8 cellular contexts compared by ENCODE assay signal in genomic region chr10:69123306-69123746, GRCh38. TPM values are rescaled to one million over a fixed set of nuclear protein-coding genes. Genes with fewer than 3 reads are reported as not detected.
DNase-seq lines count a peak whose midpoint lies in the region; ATAC-seq and TF ChIP-seq lines count a peak whose summit lies in the region.

No MANE protein-coding gene starts in this region.

- peaks cover 23% of the 10 kb centered on the region for H3K4me1 ChIP-seq in CD8-positive, alpha-beta T cell (ENCODE audit: insufficient read depth, low read length)

- intact Hi-C loops in CD8-positive, alpha-beta T cell (cut with DNase I, micrococcal nuclease) = loop anchor here (1.0 to 10.0 kb wide), 12 partner anchors 19 to 1049 kb away; partner anchors contain the start of genes DDX50 (in 2 of the 2), CCAR1 (in 1 of the 2), HERC4 (in 1 of the 2) and HKDC1 (in 1 of the 2)

- peak overlapping the region; percentile 97 for H3K27ac Mint-ChIP-seq in CD8-positive, alpha-beta T cell

- H3K4me1 Mint-ChIP-seq in CD8-positive, alpha-beta T cell (ENCODE audit: low read depth) = peaks cover 27% of the 10 kb centered on the region

- DNase-seq in CD8-positive, alpha-beta T cell = no peak
- DNase-seq in NCI-H82 treated with DMSO at 0.1 percent for 48 hours (lab: John Stamatoyannopoulos, UW; ENCODE audit: unreplicated experiment) (peak; percentile 56), T47D (ENCODE audit: low read depth in 1 of 2, low spot score in 1 of 2) (peak; percentile 59 to 76), kidney tubule cell (ENCODE audit: low spot score) (peak; percentile 70)
- DNase-seq in activated CD8-positive, alpha-beta memory T cell treated with anti-CD3 and anti-CD28 coated beads for 24 hours = no peak

- H3K9me3 Mint-ChIP-seq in CD8-positive, alpha-beta T cell = no peaks in the 10 kb centered on the region

- H3K36me3 Mint-ChIP-seq in CD8-positive, alpha-beta T cell = peaks cover 9% of the 10 kb centered on the region

- peak overlapping the region; percentile 94 for H3K4me3 Mint-ChIP-seq in CD8-positive, alpha-beta T cell

- no peaks in the 10 kb centered on the region for H3K27me3 Mint-ChIP-seq in CD8-positive, alpha-beta T cell (ENCODE audit: low read depth)

- no peaks in the 10 kb centered on the region for H3K27me3 ChIP-seq in CD8-positive, alpha-beta T cell (ENCODE audit: insufficient read depth, low read length)

- peak overlapping the region; percentile 94 for H3K27ac ChIP-seq in CD8-positive, alpha-beta T cell (ENCODE audit: low read depth, low read length)
- peak overlapping the region; percentile 89 for H3K27ac ChIP-seq in temporal lobe (ENCODE audit: low read depth, low read length)

- POLR2A ChIA-PET in CD8-positive, alpha-beta T cell (lab: Charles Lee) = no interaction called here

- CTCF ChIA-PET in CD8-positive, alpha-beta T cell (lab: Charles Lee) = interaction anchor here (1.1 to 3.2 kb wide), 3 partner anchors 18 to 118 kb away, joined by 3 to 17 read pairs (median 4); no protein-coding TSS in a partner anchor

- peak overlapping the region; percentile 88 for H3K4me3 ChIP-seq in CD8-positive, alpha-beta T cell (ENCODE audit: low read depth, low read length)

- no peak for TF ChIP-seq CTCF in CD8-positive, alpha-beta T cell (IDR thresholded peaks at IDR 0.05)

- no peaks in the 10 kb centered on the region for H3K36me3 ChIP-seq in CD8-positive, alpha-beta T cell (ENCODE audit: insufficient read depth, low read length)

- in situ Hi-C loops in T47D (cut with HindIII; ENCODE audit: low pct_unique_long_range_greater_than_20kb, low sequenced_read_pairs) = no loop called here

- H3K9me3 ChIP-seq in CD8-positive, alpha-beta T cell (ENCODE audit: low read length) = no peaks in the 10 kb centered on the region

- ATAC-seq in CD8-positive, alpha-beta T cell = peak; percentile 10
- ATAC-seq in GM18868 (IDR thresholded peaks at IDR 0.05; ENCODE audit: unreplicated experiment) (peak; percentile 59), HG03064 (IDR thresholded peaks at IDR 0.05; ENCODE audit: low read depth, unreplicated experiment) (peak; percentile 53)

RNA-seq across cellular contexts. Expression of gene VPS26A, which starts 0.7 kb away (rescaled TPM):
- 10 to 100 TPM; 48.6 to 50.3 TPM for total RNA-seq in CD8-positive, alpha-beta T cell
- 60.7 TPM for total RNA-seq in temporal lobe

RNA-seq across cellular contexts. Expression of gene SRGN, which starts 35.4 kb away (rescaled TPM):
- 100 to 1,000 TPM; 570 to 583 TPM for total RNA-seq in CD8-positive, alpha-beta T cell
- 16.2 TPM for total RNA-seq in temporal lobe

RNA-seq across cellular contexts. Expression of gene SUPV3L1, which starts 56.7 kb away (rescaled TPM):
- total RNA-seq in CD8-positive, alpha-beta T cell = 10 to 100 TPM; 89.3 to 99.6 TPM
- 29.0 TPM for total RNA-seq in temporal lobe

Comparison
In these comparisons a context has a peak if more than half of its experiments do, and no peak if none do; other contexts are left out.
1. DNase-seq: peak in NCI-H82 treated with DMSO at 0.1 percent for 48 hours (single experiment), T47D (2 of 2) and kidney tubule cell (single experiment); none in CD8-positive, alpha-beta T cell (0 of 7) and activated CD8-positive, alpha-beta memory T cell treated with anti-CD3 and anti-CD28 coated beads for 24 hours (single experiment).
2. RNA of gene SRGN, which starts 35.4 kb away (total RNA-seq): 570 to 583 TPM in CD8-positive, alpha-beta T cell; 16.2 TPM in temporal lobe (single experiment); every median in the first group is over 10 times any median in the second.
3. Peak in every context shown above with its lines, with median percentiles within 50 percentile points of each other: ATAC-seq.